27 cellular contexts compared by ENCODE assay signal in the genomic region with DNA sequence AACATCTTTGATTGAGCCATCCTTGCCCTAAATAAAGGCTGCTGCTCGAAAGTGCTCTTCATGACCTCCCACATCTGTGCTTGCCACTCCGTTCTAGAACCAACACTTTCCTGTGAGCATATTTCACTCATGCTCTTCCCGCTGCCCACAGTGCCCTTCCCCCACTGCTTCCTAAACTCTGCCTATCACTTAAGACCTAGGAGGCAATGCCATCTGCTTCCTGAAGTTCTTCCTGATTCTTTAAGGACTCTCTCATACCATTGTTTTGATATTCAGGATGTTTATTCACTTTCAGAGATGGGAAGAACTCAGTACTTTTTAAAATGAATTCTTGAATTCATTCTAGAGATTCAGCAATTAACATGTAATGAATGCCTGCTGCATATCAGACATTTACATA.
"Had no signal": no experiment of that assay in that cellular context is flagged by ENCODE, and none has a peak within 500 bp of the region (broad histone marks: within the 10 kb centered on the region; RNA-seq: fewer than 3 reads in every experiment).

No MANE protein-coding gene starts in this region.

- DNase-seq: activated CD4-positive, alpha-beta T cell treated with anti-CD3 and anti-CD28 coated beads, Interleukin-2, amount 10 ng/mL, durations not matched to agents 24 days and 14 days; activated CD4-positive, alpha-beta T cell treated with anti-CD3 and anti-CD28 coated beads, Interleukin-2, amount 50 U/mL, for 48 hours; activated CD4-positive, CD25-positive, alpha-beta regulatory T cell treated with anti-CD3 and anti-CD28 coated beads, Interleukin-2, amount 50 U/mL, for 72 hours; activated CD8-positive, alpha-beta memory T cell treated with anti-CD3 and anti-CD28 coated beads for 24 hours; activated effector memory CD4-positive, alpha-beta T cell treated with anti-CD3 and anti-CD28 coated beads, Interleukin-2, amount 50 U/mL, for 16 hours; activated naive CD4-positive, alpha-beta T cell treated with Interleukin-2 at 50 U/mL for 16 hours; activated naive CD8-positive, alpha-beta T cell treated with anti-CD3 and anti-CD28 coated beads, Interleukin-2, amount 50 U/mL, for 24 hours; activated T-cell treated with anti-CD3 and anti-CD28 coated beads, Interleukin-2, amount 50 U/mL, for 4 hours; amniotic stem cell; body of pancreas; MG63; MV-4-11; NCI-H1092 treated with DMSO at 0.1 percent for 48 hours; NCI-H1417 treated with DMSO at 0.1 percent for 48 hours; NCI-H1694; NCI-H2029; NCI-H2107; NCI-H2171 treated with DMSO at 0.1 percent for 48 hours; NCI-H510A treated with DMSO at 0.1 percent for 48 hours; NCI-H69; NK-92 treated with Interleukin-12 subunit alpha and Interleukin-12 subunit beta, amount 100 ng/mL, for 24 hours; Peyer's patch; Right ventricle myocardium superior; SJCRH30; SK-N-SH; T-helper 1 cell had no signal

- ATAC-seq: activated naive CD4-positive, alpha-beta T cell treated with anti-CD3 and anti-CD28 coated beads, Interleukin-2, amount 50 U/mL, for 72 hours; activated naive CD8-positive, alpha-beta T cell treated with anti-CD3 and anti-CD28 coated beads, Interleukin-2, amount 50 U/mL, for 24 hours; activated T-cell treated with anti-CD3 and anti-CD28 coated beads, Interleukin-2, amount 50 U/mL, for 4 hours; body of pancreas had no signal

- H3K4me3 Mint-ChIP-seq: activated CD4-positive, alpha-beta T cell treated with anti-CD3 and anti-CD28 coated beads, Interleukin-2, amount 10 ng/mL, durations not matched to agents 24 days and 14 days; activated naive CD8-positive, alpha-beta T cell treated with anti-CD3 and anti-CD28 coated beads, Interleukin-2, amount 50 U/mL, for 24 hours; activated T-cell treated with anti-CD3 and anti-CD28 coated beads, Interleukin-2, amount 50 U/mL, for 4 hours had no signal

- H3K27ac Mint-ChIP-seq: activated CD4-positive, alpha-beta T cell treated with anti-CD3 and anti-CD28 coated beads, Interleukin-2, amount 10 ng/mL, durations not matched to agents 24 days and 14 days; activated naive CD4-positive, alpha-beta T cell treated with anti-CD3 and anti-CD28 coated beads, Interleukin-2, amount 50 U/mL, for 72 hours; activated naive CD8-positive, alpha-beta T cell treated with anti-CD3 and anti-CD28 coated beads, Interleukin-2, amount 50 U/mL, for 24 hours had no signal

- H3K9me3 Mint-ChIP-seq: activated CD4-positive, alpha-beta T cell treated with anti-CD3 and anti-CD28 coated beads, Interleukin-2, amount 10 ng/mL, durations not matched to agents 24 days and 14 days; activated naive CD4-positive, alpha-beta T cell treated with anti-CD3 and anti-CD28 coated beads, Interleukin-2, amount 50 U/mL, for 72 hours; activated naive CD8-positive, alpha-beta T cell treated with anti-CD3 and anti-CD28 coated beads, Interleukin-2, amount 50 U/mL, for 24 hours; activated T-cell treated with anti-CD3 and anti-CD28 coated beads, Interleukin-2, amount 50 U/mL, for 4 hours had no signal

- H3K27me3 Mint-ChIP-seq: activated CD4-positive, alpha-beta T cell treated with anti-CD3 and anti-CD28 coated beads, Interleukin-2, amount 10 ng/mL, durations not matched to agents 24 days and 14 days; activated naive CD8-positive, alpha-beta T cell treated with anti-CD3 and anti-CD28 coated beads, Interleukin-2, amount 50 U/mL, for 24 hours had no signal

- H3K4me1 Mint-ChIP-seq: activated CD4-positive, alpha-beta T cell treated with anti-CD3 and anti-CD28 coated beads, Interleukin-2, amount 10 ng/mL, durations not matched to agents 24 days and 14 days had no signal

- H3K36me3 Mint-ChIP-seq: activated naive CD4-positive, alpha-beta T cell treated with anti-CD3 and anti-CD28 coated beads, Interleukin-2, amount 50 U/mL, for 72 hours had no signal
